In the genomic region with DNA sequence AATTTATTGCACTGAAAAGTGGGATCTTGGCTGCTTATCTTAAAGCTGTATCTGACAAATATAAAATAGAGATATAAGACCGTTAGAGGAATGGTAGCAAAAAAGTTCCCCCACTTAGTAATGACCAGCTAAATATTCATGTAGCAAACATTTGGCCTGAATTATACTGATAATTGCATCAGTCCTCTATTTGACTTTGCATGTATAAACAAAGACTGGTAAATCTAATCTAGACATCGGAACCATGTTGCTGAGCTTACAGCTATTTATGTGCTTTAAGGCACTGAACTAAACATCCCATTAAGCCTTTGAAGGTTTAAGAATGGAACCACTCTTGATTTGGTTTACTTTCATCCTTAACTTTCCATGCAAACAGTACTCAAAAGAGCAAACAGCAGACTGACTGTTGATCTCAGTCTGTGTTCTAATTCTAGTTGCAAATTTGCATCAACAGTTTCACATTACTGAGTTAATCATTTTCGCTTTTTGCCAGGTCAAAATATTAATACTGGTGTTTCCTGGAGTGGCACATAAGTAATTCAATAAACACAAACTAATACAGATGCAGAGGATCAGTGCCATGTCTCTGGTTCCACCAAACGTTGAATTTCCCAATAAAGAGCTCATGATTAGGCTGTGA, we compare ENCODE assay signal across 1 cellular context.
TF ChIP-seq lines count a peak whose summit lies in the region.

No MANE protein-coding gene starts in this region.

TF ChIP-seq in HepG2, 621 proteins besides CTCF, POLR2A, EP300 and RAD21 (continued from another document):
- TF ChIP-seq, protein P1, sequence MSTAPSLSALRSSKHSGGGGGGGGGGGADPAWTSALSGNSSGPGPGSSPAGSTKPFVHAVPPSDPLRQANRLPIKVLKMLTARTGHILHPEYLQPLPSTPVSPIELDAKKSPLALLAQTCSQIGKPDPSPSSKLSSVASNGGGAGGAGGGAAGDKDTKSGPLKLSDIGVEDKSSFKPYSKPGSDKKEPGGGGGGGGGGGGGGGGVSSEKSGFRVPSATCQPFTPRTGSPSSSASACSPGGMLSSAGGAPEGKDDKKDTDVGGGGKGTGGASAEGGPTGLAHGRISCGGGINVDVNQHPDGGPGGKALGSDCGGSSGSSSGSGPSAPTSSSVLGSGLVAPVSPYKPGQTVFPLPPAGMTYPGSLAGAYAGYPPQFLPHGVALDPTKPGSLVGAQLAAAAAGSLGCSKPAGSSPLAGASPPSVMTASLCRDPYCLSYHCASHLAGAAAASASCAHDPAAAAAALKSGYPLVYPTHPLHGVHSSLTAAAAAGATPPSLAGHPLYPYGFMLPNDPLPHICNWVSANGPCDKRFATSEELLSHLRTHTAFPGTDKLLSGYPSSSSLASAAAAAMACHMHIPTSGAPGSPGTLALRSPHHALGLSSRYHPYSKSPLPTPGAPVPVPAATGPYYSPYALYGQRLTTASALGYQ (CRISPR knock-in tag; IDR thresholded peaks at IDR 0.05): no peak
- TF ChIP-seq NRL (CRISPR knock-in tag; IDR thresholded peaks at IDR 0.05; ENCODE audit: borderline replicate concordance): no peak
